ENCODE assay signal across 21 cellular contexts in the genomic region with DNA sequence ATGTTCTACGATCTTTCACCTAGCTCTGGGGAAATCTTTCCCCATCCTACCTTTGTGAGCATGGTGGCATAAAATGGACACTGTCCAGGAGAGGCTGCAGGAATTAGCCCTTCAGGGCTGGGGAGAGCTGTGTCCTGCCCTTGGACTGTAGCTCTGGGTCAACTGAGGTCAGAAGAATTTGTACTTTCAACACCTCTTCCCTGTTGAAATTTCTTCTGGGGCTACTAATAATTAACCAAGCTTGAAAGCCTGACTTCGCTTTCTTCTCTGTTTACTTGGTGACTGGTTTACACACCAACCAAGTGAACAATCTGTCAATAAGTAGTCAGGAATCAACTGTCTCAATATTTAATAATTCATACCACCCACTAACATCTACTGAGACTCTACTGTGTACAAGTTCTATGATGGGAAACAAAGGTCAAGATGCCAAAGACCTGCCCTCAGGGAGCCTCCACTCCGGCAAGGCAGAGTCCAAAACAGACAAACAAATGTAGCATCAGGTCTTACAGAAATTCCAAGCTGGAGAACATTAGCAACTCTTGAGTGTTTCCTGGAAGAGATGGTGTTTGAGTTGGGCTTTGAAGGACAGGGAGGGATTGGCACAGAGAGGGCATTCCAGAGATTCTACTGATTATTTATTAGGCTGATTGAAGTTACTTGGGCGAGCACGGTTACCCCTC.
DNase-seq lines count a peak whose midpoint lies in the region; ATAC-seq and TF ChIP-seq lines count a peak whose summit lies in the region.
"Had no signal": no experiment of that assay in that cellular context is flagged by ENCODE, and none has a peak within 500 bp of the region (broad histone marks: within the 10 kb centered on the region; RNA-seq: fewer than 3 reads in every experiment).

No MANE protein-coding gene starts in this region.

- no peak overlapping the region for H3K27ac Mint-ChIP-seq in GM23338
- H3K27ac Mint-ChIP-seq: activated CD8-positive, alpha-beta memory T cell treated with anti-CD3 and anti-CD28 coated beads, Interleukin-2, amount 10 ng/mL, durations not matched to agents 7 days and 5 days; B cell; naive thymus-derived CD4-positive, alpha-beta T cell had no signal

- H3F3A ChIP-seq in GM23338 (replicated peaks; ENCODE audit: low read depth) = no peaks in the 10 kb centered on the region

- intact Hi-C loops in left cardiac atrium (cut with DNase I) = loop anchor here (5.0 kb wide), 2 partner anchors 53 to 267 kb away; no protein-coding TSS in a partner anchor

- no peaks in the 10 kb centered on the region; the same call in 2 of the 3 replicates for H3K9me3 Mint-ChIP-seq in GM23338

- peak overlapping the region; percentile 59; the same call in 1 of the 2 replicates for H2AFZ ChIP-seq in GM23338

- H3K36me3 ChIP-seq in GM23338 (ENCODE audit: insufficient read depth) = no peaks in the 10 kb centered on the region
- no peaks in the 10 kb centered on the region for H3K36me3 ChIP-seq in thoracic aorta
- H3K36me3 ChIP-seq: HAP-1 had no signal

- no peaks in the 10 kb centered on the region; the same call in 1 of the 2 replicates for H3K4me1 ChIP-seq in GM23338 (ENCODE audit: insufficient read depth)
- peaks cover 5 to 28% of the 10 kb centered on the region in 2 donors for H3K4me1 ChIP-seq in thoracic aorta (ENCODE audit: control insufficient read depth in 1 of 2, low read depth in 2 of 2)
- H3K4me1 ChIP-seq: HAP-1, psoas muscle had no signal

- no peaks in the 10 kb centered on the region for H3K9me3 ChIP-seq in thoracic aorta
- H3K9me3 ChIP-seq: HAP-1, psoas muscle had no signal

- no peak for DNase-seq in GM23338 (ENCODE audit: low spot score)
- no peak for DNase-seq in left cardiac atrium
- DNase-seq in mucosa of gallbladder (ENCODE audit: low spot score) = peak; percentile 58
- DNase-seq in thoracic aorta (ENCODE audit: low spot score) = no peak
- DNase-seq in NCI-H524 (lab: John Stamatoyannopoulos, UW) = no peak
- no peak for DNase-seq in NCI-H2171 treated with DMSO at 0.1 percent for 48 hours (lab: John Stamatoyannopoulos, UW)
- no peak for DNase-seq in NCI-H187 treated with DMSO at 0.1 percent for 48 hours (lab: John Stamatoyannopoulos, UW)
- DNase-seq: activated CD4-positive, alpha-beta T cell treated with anti-CD3 and anti-CD28 coated beads for 1 hour; activated CD8-positive, alpha-beta memory T cell treated with anti-CD3 and anti-CD28 coated beads, Interleukin-2, amount 10 ng/mL, durations not matched to agents 7 days and 5 days; activated gamma-delta T cell; GF-D8; hypothalamus; left colon; naive thymus-derived CD4-positive, alpha-beta T cell; NCI-H1417; psoas muscle; stimulated activated CD4-positive, alpha-beta T cell treated with anti-CD3 and anti-CD28 coated beads, Interleukin-15, amount 100 ng/mL, for 24 hours; T-helper 9 cell had no signal

- H4K20me1 ChIP-seq in GM23338 (replicated peaks; ENCODE audit: insufficient read depth) = no peaks in the 10 kb centered on the region

- no peak overlapping the region for H3K4me3 Mint-ChIP-seq in GM23338
- H3K4me3 Mint-ChIP-seq: activated CD8-positive, alpha-beta memory T cell treated with anti-CD3 and anti-CD28 coated beads, Interleukin-2, amount 10 ng/mL, durations not matched to agents 7 days and 5 days; B cell; naive thymus-derived CD4-positive, alpha-beta T cell had no signal

- H3K27me3 ChIP-seq in GM23338 (ENCODE audit: insufficient read depth) (no peaks in the 10 kb centered on the region), thoracic aorta (replicated peaks; ENCODE audit: insufficient read depth) (no peaks in the 10 kb centered on the region)

- no peaks in the 10 kb centered on the region; the same call in 2 of the 3 replicates for H3K36me3 Mint-ChIP-seq in GM23338 (ENCODE audit: low read depth)
- H3K36me3 Mint-ChIP-seq: activated CD8-positive, alpha-beta memory T cell treated with anti-CD3 and anti-CD28 coated beads, Interleukin-2, amount 10 ng/mL, durations not matched to agents 7 days and 5 days; naive thymus-derived CD4-positive, alpha-beta T cell had no signal

- peaks cover 5% of the 10 kb centered on the region for H3K27me3 Mint-ChIP-seq in GM23338 (ENCODE audit: insufficient read depth, low read depth, poor library complexity)
- H3K27me3 Mint-ChIP-seq: activated CD8-positive, alpha-beta memory T cell treated with anti-CD3 and anti-CD28 coated beads, Interleukin-2, amount 10 ng/mL, durations not matched to agents 7 days and 5 days had no signal

- no peak overlapping the region for H3K4me2 ChIP-seq in GM23338

- TF ChIP-seq CTCF in GM23338 (conservative IDR thresholded peaks at IDR 0.05; ENCODE audit: low read depth in 2 of 2) (no peak), thoracic aorta (IDR thresholded peaks at IDR 0.05) (no peak)

- ATAC-seq in GM23338 = no peak
- ATAC-seq in left cardiac atrium = peak; percentile 17 to 53
- ATAC-seq in thoracic aorta (ENCODE audit: insufficient number of reproducible peaks, low FRiP score, low read depth) = peak; percentile 18
- ATAC-seq: activated CD8-positive, alpha-beta memory T cell treated with anti-CD3 and anti-CD28 coated beads, Interleukin-2, amount 10 ng/mL, durations not matched to agents 7 days and 5 days; left colon; naive thymus-derived CD4-positive, alpha-beta T cell had no signal

- H3K27ac ChIP-seq in GM23338 (ENCODE audit: low read depth) (no peak overlapping the region), thoracic aorta (peak overlapping the region; percentile 36 to 46)
- H3K27ac ChIP-seq: psoas muscle, SK-N-MC had no signal

- H3K79me2 ChIP-seq in GM23338 (replicated peaks; ENCODE audit: insufficient read depth) = no peaks in the 10 kb centered on the region

- H3K4me3 ChIP-seq in GM23338 (no peak overlapping the region), thoracic aorta (no peak overlapping the region)
- H3K4me3 ChIP-seq: HAP-1, psoas muscle, SK-N-MC had no signal

- H3K9me2 ChIP-seq in GM23338 (ENCODE audit: insufficient read depth) = no peaks in the 10 kb centered on the region

- peaks cover 19% of the 10 kb centered on the region for H3K4me1 Mint-ChIP-seq in GM23338
- H3K4me1 Mint-ChIP-seq: activated CD8-positive, alpha-beta memory T cell treated with anti-CD3 and anti-CD28 coated beads, Interleukin-2, amount 10 ng/mL, durations not matched to agents 7 days and 5 days; B cell had no signal

TF ChIP-seq in GM23338, 12 proteins besides CTCF, POLR2A, EP300 and RAD21 (continues in another document):
- TF ChIP-seq ZNF114 (CRISPR knock-in tag; IDR thresholded peaks at IDR 0.05) (no peak), EZH2phosphoT487 (IDR thresholded peaks at IDR 0.05; ENCODE audit: unreplicated experiment) (no peak), POLR2AphosphoS5 (IDR thresholded peaks at IDR 0.05; ENCODE audit: low read depth) (no peak), EZH2 (IDR thresholded peaks at IDR 0.05; ENCODE audit: low read depth, unreplicated experiment) (no peak), CREB1 (CRISPR knock-in tag; IDR thresholded peaks at IDR 0.05; ENCODE audit: low read depth) (no peak), STAT1 (IDR thresholded peaks at IDR 0.05; ENCODE audit: unreplicated experiment) (no peak), NANOG (IDR thresholded peaks at IDR 0.05; ENCODE audit: borderline replicate concordance) (no peak), ZNF331 (CRISPR knock-in tag; IDR thresholded peaks at IDR 0.05; ENCODE audit: low read depth) (no peak), JUNB (IDR thresholded peaks at IDR 0.05; ENCODE audit: unreplicated experiment) (no peak)
- TF ChIP-seq, protein P1, sequence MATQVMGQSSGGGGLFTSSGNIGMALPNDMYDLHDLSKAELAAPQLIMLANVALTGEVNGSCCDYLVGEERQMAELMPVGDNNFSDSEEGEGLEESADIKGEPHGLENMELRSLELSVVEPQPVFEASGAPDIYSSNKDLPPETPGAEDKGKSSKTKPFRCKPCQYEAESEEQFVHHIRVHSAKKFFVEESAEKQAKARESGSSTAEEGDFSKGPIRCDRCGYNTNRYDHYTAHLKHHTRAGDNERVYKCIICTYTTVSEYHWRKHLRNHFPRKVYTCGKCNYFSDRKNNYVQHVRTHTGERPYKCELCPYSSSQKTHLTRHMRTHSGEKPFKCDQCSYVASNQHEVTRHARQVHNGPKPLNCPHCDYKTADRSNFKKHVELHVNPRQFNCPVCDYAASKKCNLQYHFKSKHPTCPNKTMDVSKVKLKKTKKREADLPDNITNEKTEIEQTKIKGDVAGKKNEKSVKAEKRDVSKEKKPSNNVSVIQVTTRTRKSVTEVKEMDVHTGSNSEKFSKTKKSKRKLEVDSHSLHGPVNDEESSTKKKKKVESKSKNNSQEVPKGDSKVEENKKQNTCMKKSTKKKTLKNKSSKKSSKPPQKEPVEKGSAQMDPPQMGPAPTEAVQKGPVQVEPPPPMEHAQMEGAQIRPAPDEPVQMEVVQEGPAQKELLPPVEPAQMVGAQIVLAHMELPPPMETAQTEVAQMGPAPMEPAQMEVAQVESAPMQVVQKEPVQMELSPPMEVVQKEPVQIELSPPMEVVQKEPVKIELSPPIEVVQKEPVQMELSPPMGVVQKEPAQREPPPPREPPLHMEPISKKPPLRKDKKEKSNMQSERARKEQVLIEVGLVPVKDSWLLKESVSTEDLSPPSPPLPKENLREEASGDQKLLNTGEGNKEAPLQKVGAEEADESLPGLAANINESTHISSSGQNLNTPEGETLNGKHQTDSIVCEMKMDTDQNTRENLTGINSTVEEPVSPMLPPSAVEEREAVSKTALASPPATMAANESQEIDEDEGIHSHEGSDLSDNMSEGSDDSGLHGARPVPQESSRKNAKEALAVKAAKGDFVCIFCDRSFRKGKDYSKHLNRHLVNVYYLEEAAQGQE (IDR thresholded peaks at IDR 0.05; ENCODE audit: unreplicated experiment) = no peak
- TF ChIP-seq, protein P2, sequence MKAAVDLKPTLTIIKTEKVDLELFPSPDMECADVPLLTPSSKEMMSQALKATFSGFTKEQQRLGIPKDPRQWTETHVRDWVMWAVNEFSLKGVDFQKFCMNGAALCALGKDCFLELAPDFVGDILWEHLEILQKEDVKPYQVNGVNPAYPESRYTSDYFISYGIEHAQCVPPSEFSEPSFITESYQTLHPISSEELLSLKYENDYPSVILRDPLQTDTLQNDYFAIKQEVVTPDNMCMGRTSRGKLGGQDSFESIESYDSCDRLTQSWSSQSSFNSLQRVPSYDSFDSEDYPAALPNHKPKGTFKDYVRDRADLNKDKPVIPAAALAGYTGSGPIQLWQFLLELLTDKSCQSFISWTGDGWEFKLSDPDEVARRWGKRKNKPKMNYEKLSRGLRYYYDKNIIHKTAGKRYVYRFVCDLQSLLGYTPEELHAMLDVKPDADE (IDR thresholded peaks at IDR 0.05) = no peak
